Comparison of ENCODE assay signal across 24 cellular contexts in genomic region chr9:36739538-36740116, GRCh38.
DNase-seq lines count a peak whose midpoint lies in the region; ATAC-seq, FAIRE-seq and TF ChIP-seq lines count a peak whose summit lies in the region.
"Had no signal": no experiment of that assay in that cellular context is flagged by ENCODE, and none has a peak within 500 bp of the region (broad histone marks: within the 10 kb centered on the region; RNA-seq: fewer than 3 reads in every experiment).

No MANE protein-coding gene starts in this region.

- DNase-seq in D721Med (ENCODE audit: insufficient read length, low spot score) = peak; percentile 73
- DNase-seq in NCI-H82 (lab: John Stamatoyannopoulos, UW) = peak; percentile 52
- peak; percentile 21 for DNase-seq in germinal center (ENCODE audit: low spot score)
- DNase-seq in neural progenitor cell (ENCODE audit: low spot score) = no peak
- no peak for DNase-seq in activated naive CD4-positive, alpha-beta T cell treated with anti-CD3 and anti-CD28 coated beads, Interleukin-2, amount 10 ng/mL, durations not matched to agents 7 days and 5 days
- DNase-seq in SW 1271 (lab: John Stamatoyannopoulos, UW) = no peak
- DNase-seq in gastrocnemius medialis = no peak
- DNase-seq: activated CD4-positive, alpha-beta T cell treated with anti-CD3 and anti-CD28 coated beads for 4 hours; activated naive CD4-positive, alpha-beta T cell; anterior cingulate cortex; CD8-positive, alpha-beta memory T cell; cerebellar nuclear complex; hypothalamus; NCI-H1092; NCI-H2107; PC-9; stimulated activated CD4-positive, alpha-beta T cell treated with anti-CD3 and anti-CD28 coated beads, Interleukin-1b, Interleukin-23, amount 100 ng/mL, for 48 hours; T-helper 9 cell had no signal

- no peak for FAIRE-seq in D721Med (lab: Jason Lieb, UNC)
- FAIRE-seq: H54, urothelium cell line had no signal

- H3K4me2 ChIP-seq in neural progenitor cell = peak overlapping the region; percentile 54
- H3K4me2 ChIP-seq: KMS-11, PC-9 had no signal

- intact Hi-C loops in gastrocnemius medialis (cut with DNase I; ENCODE audit: low total_unique reads) = no loop called here

- H2AFZ ChIP-seq in neural progenitor cell (replicated peaks) = no peak overlapping the region
- H2AFZ ChIP-seq: PC-9 had no signal

- H3K9me3 ChIP-seq in neural progenitor cell (ENCODE audit: low read depth) (no peaks in the 10 kb centered on the region), gastrocnemius medialis (no peaks in the 10 kb centered on the region)
- H3K9me3 ChIP-seq: SJSA1 had no signal

- no peaks in the 10 kb centered on the region for H4K20me1 ChIP-seq in neural progenitor cell (ENCODE audit: low read depth)

- no peak for ATAC-seq in HG03520 (IDR thresholded peaks at IDR 0.05; ENCODE audit: unreplicated experiment)
- no peak for ATAC-seq in gastrocnemius medialis

- peaks cover 7% of the 10 kb centered on the region for H3K27me3 ChIP-seq in neural progenitor cell
- H3K27me3 ChIP-seq in gastrocnemius medialis = peaks cover 19 to 27% (median 26%) of the 10 kb centered on the region in 3 donors
- H3K27me3 ChIP-seq: SJSA1 had no signal

- H3K4me1 ChIP-seq in neural progenitor cell (no peaks in the 10 kb centered on the region), gastrocnemius medialis (no peaks in the 10 kb centered on the region)
- H3K4me1 ChIP-seq: SJSA1 had no signal

- H3F3A ChIP-seq in neural progenitor cell (ENCODE audit: low read depth) = no peaks in the 10 kb centered on the region

- in situ Hi-C loops in gastrocnemius medialis (cut with MboI; ENCODE audit: low sequenced_read_pairs in 4 of 4) = no loop called here

- no peaks in the 10 kb centered on the region for H3K36me3 ChIP-seq in neural progenitor cell
- H3K36me3 ChIP-seq in gastrocnemius medialis = no peaks in the 10 kb centered on the region
- H3K36me3 ChIP-seq: SJSA1 had no signal

- H3K4me3 ChIP-seq in neural progenitor cell (peak overlapping the region; percentile 4), gastrocnemius medialis (no peak overlapping the region)
- H3K4me3 ChIP-seq: PC-9, SJSA1 had no signal

- CTCF ChIA-PET in activated naive CD4-positive, alpha-beta T cell treated with anti-CD3 and anti-CD28 coated beads, Interleukin-2, amount 10 ng/mL, durations not matched to agents 7 days and 5 days (lab: Charles Lee) = interaction anchor here (1.7 kb wide), 1 partner anchor 11 kb away, joined by 5 read pairs; no protein-coding TSS in a partner anchor

- H3K36me3 Mint-ChIP-seq in neural progenitor cell = no peaks in the 10 kb centered on the region
- no peaks in the 10 kb centered on the region for H3K36me3 Mint-ChIP-seq in activated naive CD4-positive, alpha-beta T cell treated with anti-CD3 and anti-CD28 coated beads, Interleukin-2, amount 10 ng/mL, durations not matched to agents 7 days and 5 days

- H3K9ac ChIP-seq in neural progenitor cell = no peak overlapping the region
- H3K9ac ChIP-seq: KMS-11 had no signal

- H3K4me3 Mint-ChIP-seq in neural progenitor cell = no peak overlapping the region
- H3K4me3 Mint-ChIP-seq in activated naive CD4-positive, alpha-beta T cell treated with anti-CD3 and anti-CD28 coated beads, Interleukin-2, amount 10 ng/mL, durations not matched to agents 7 days and 5 days = no peak overlapping the region

- H3K27ac Mint-ChIP-seq in neural progenitor cell = no peak overlapping the region
- no peak overlapping the region for H3K27ac Mint-ChIP-seq in activated naive CD4-positive, alpha-beta T cell treated with anti-CD3 and anti-CD28 coated beads, Interleukin-2, amount 10 ng/mL, durations not matched to agents 7 days and 5 days
- H3K27ac Mint-ChIP-seq: CD8-positive, alpha-beta memory T cell had no signal

- TF ChIP-seq POLR2A in gastrocnemius medialis (IDR thresholded peaks at IDR 0.05) = no peak

- H3K9me3 Mint-ChIP-seq in neural progenitor cell = no peaks in the 10 kb centered on the region
- H3K9me3 Mint-ChIP-seq in activated naive CD4-positive, alpha-beta T cell treated with anti-CD3 and anti-CD28 coated beads, Interleukin-2, amount 10 ng/mL, durations not matched to agents 7 days and 5 days = no peaks in the 10 kb centered on the region
- H3K9me3 Mint-ChIP-seq: CD8-positive, alpha-beta memory T cell had no signal

- peaks cover 7% of the 10 kb centered on the region for H3K27me3 Mint-ChIP-seq in neural progenitor cell (ENCODE audit: insufficient read depth, low read depth)
- peaks cover 56% of the 10 kb centered on the region for H3K27me3 Mint-ChIP-seq in activated naive CD4-positive, alpha-beta T cell treated with anti-CD3 and anti-CD28 coated beads, Interleukin-2, amount 10 ng/mL, durations not matched to agents 7 days and 5 days

- no peaks in the 10 kb centered on the region for H3K4me1 Mint-ChIP-seq in neural progenitor cell
- no peaks in the 10 kb centered on the region for H3K4me1 Mint-ChIP-seq in activated naive CD4-positive, alpha-beta T cell treated with anti-CD3 and anti-CD28 coated beads, Interleukin-2, amount 10 ng/mL, durations not matched to agents 7 days and 5 days

- no peak for TF ChIP-seq CTCF in D721Med (IDR thresholded peaks at IDR 0.05; ENCODE audit: insufficient read depth, missing control alignments)
- TF ChIP-seq CTCF in neural progenitor cell (IDR thresholded peaks at IDR 0.05) = no peak
- TF ChIP-seq CTCF in gastrocnemius medialis (IDR thresholded peaks at IDR 0.05 in 4 of 5, conservative IDR thresholded peaks at IDR 0.05 in 1 of 5) = no peak

- H3K27ac ChIP-seq in neural progenitor cell = no peak overlapping the region
- no peak overlapping the region for H3K27ac ChIP-seq in gastrocnemius medialis
- H3K27ac ChIP-seq: HL-60, KMS-11, PC-9, SJSA1 had no signal

- H3K79me2 ChIP-seq in neural progenitor cell (ENCODE audit: low read depth) = no peaks in the 10 kb centered on the region

Comparison
In these comparisons a context has a peak if more than half of its experiments do, and no peak if none do; other contexts are left out.
1. DNase-seq: peak in D721Med (single experiment), NCI-H82 (single experiment) and germinal center (single experiment); none in neural progenitor cell (single experiment), activated naive CD4-positive, alpha-beta T cell treated with anti-CD3 and anti-CD28 coated beads, Interleukin-2, amount 10 ng/mL, durations not matched to agents 7 days and 5 days (single experiment), SW 1271 (0 of 2) and gastrocnemius medialis (0 of 2).